ENCODE assay signal across 14 cellular contexts in genomic region chr13:73870036-73870741, GRCh38.
DNase-seq lines count a peak whose midpoint lies in the region; TF ChIP-seq lines count a peak whose summit lies in the region.
"Had no signal": no experiment of that assay in that cellular context is flagged by ENCODE, and none has a peak within 500 bp of the region (broad histone marks: within the 10 kb centered on the region; RNA-seq: fewer than 3 reads in every experiment).

No MANE protein-coding gene starts in this region.

- peak overlapping the region; percentile 37 for H3K9ac ChIP-seq in GM23248
- no peak overlapping the region for H3K9ac ChIP-seq in adipocyte (ENCODE audit: low read length)
- H3K9ac ChIP-seq in rectal smooth muscle tissue (ENCODE audit: low read length), result no peak overlapping the region

- H3K4me3 ChIP-seq in GM23248 (peak overlapping the region; percentile 46), adipocyte (ENCODE audit: low read length) (no peak overlapping the region), fibroblast of pulmonary artery (replicated peaks; ENCODE audit: low read depth, low read length) (no peak overlapping the region), rectal smooth muscle tissue (ENCODE audit: low read length) (no peak overlapping the region), prostate gland (no peak overlapping the region), tibial nerve (no peak overlapping the region)
- H3K4me3 ChIP-seq: GM12878, PC-9, testis had no signal

- TF ChIP-seq POLR2A in prostate gland (IDR thresholded peaks at IDR 0.05) (no peak), tibial nerve (IDR thresholded peaks at IDR 0.05) (no peak)

- H3K4me1 ChIP-seq in GM23248 (ENCODE audit: insufficient read depth) (peaks cover 20% of the 10 kb centered on the region), adipocyte (ENCODE audit: control insufficient read depth, insufficient read depth, low read length) (peaks cover under 1% of the 10 kb centered on the region), rectal smooth muscle tissue (ENCODE audit: control insufficient read depth, insufficient read depth, low read length) (peaks cover 8% of the 10 kb centered on the region), prostate gland (replicated peaks) (no peaks in the 10 kb centered on the region), tibial nerve (peaks cover 0 to 6% (median 0%) of the 10 kb centered on the region in 4 donors)
- H3K4me1 ChIP-seq: testis had no signal

- H3F3A ChIP-seq in GM23248 (ENCODE audit: insufficient read depth), result peaks cover 32% of the 10 kb centered on the region

- peak; percentile 44 for DNase-seq in GM23248
- DNase-seq in adipocyte (ENCODE audit: low read depth), result peak; percentile 70
- DNase-seq in fibroblast of pulmonary artery (ENCODE audit: low read depth), result peak; percentile 89
- DNase-seq in prostate gland (ENCODE audit: low spot score), result no peak
- DNase-seq in NCI-H2227 treated with DMSO at 0.1 percent for 48 hours (lab: John Stamatoyannopoulos, UW), result no peak
- no peak for DNase-seq in NOMO-1 treated with dmso at 0.1 percent for 144 hours (lab: John Stamatoyannopoulos, UW; ENCODE audit: unreplicated experiment)
- no peak for DNase-seq in tibial nerve (ENCODE audit: low spot score in 2 of 2)
- DNase-seq: activated CD4-positive, CD25-positive, alpha-beta regulatory T cell treated with anti-CD3 and anti-CD28 coated beads, Interleukin-2, amount 50 U/mL, for 72 hours; activated naive CD8-positive, alpha-beta T cell treated with anti-CD3 and anti-CD28 coated beads, Interleukin-2, amount 50 U/mL, for 24 hours; C1 segment of cervical spinal cord; PC-9 had no signal

- H3K4me2 ChIP-seq in GM23248 (ENCODE audit: unreplicated experiment), result peak overlapping the region; percentile 49
- H3K4me2 ChIP-seq: PC-9 had no signal

- intact Hi-C loops in prostate gland (cut with DNase I), result no loop called here

- no peaks in the 10 kb centered on the region for H3K36me3 ChIP-seq in GM23248 (ENCODE audit: low read depth)
- H3K36me3 ChIP-seq in adipocyte (ENCODE audit: control insufficient read depth, insufficient read depth, low read length, severe bottlenecking), result no peaks in the 10 kb centered on the region
- no peaks in the 10 kb centered on the region for H3K36me3 ChIP-seq in rectal smooth muscle tissue (ENCODE audit: control insufficient read depth, insufficient read depth, low read length)
- no peaks in the 10 kb centered on the region for H3K36me3 ChIP-seq in prostate gland
- H3K36me3 ChIP-seq in tibial nerve, result no peaks in the 10 kb centered on the region

- TF ChIP-seq CTCF in fibroblast of pulmonary artery (IDR thresholded peaks at IDR 0.05; ENCODE audit: low read length, missing control alignments) (no peak), prostate gland (IDR thresholded peaks at IDR 0.05) (no peak), tibial nerve (IDR thresholded peaks at IDR 0.05) (no peak)

- in situ Hi-C loops in GM23248 (cut with MboI), result no loop called here

- no peak for TF ChIP-seq EP300 in tibial nerve (IDR thresholded peaks at IDR 0.05)

- H3K27ac ChIP-seq in GM23248, result peak overlapping the region; percentile 69
- H3K27ac ChIP-seq in rectal smooth muscle tissue (ENCODE audit: low read depth, low read length), result peak overlapping the region; percentile 40
- H3K27ac ChIP-seq in prostate gland, result no peak overlapping the region
- no peak overlapping the region for H3K27ac ChIP-seq in tibial nerve
- H3K27ac ChIP-seq: PC-9, testis had no signal

- H3K27me3 ChIP-seq in GM23248 (replicated peaks; ENCODE audit: insufficient read depth) (no peaks in the 10 kb centered on the region), adipocyte (replicated peaks; ENCODE audit: control insufficient read depth, insufficient read depth, low read length) (no peaks in the 10 kb centered on the region), rectal smooth muscle tissue (ENCODE audit: control insufficient read depth, insufficient read depth, low read length) (no peaks in the 10 kb centered on the region), prostate gland (replicated peaks; ENCODE audit: insufficient read depth) (no peaks in the 10 kb centered on the region), tibial nerve (no peaks in the 10 kb centered on the region)
- H3K27me3 ChIP-seq: testis had no signal

- H2AFZ ChIP-seq in GM23248, result no peak overlapping the region
- H2AFZ ChIP-seq: PC-9 had no signal

- no peaks in the 10 kb centered on the region for H4K20me1 ChIP-seq in GM23248 (ENCODE audit: insufficient read depth)

- 70 to 74% methylated on average over 5 of the region's 5 CpGs for WGBS in GM23248 (ENCODE audit: low coverage in 1 of 2, low lambda C conversion rate in 2 of 2, missing lambda C conversion rate in 2 of 2), 2 experiments
- WGBS in prostate gland, result 57% methylated on average over 5 of the region's 5 CpGs
- WGBS in tibial nerve, 2 donors, result 84 to 86% methylated on average over 5 of the region's 5 CpGs

- H3K9me2 ChIP-seq in GM23248 (ENCODE audit: insufficient read depth), result no peaks in the 10 kb centered on the region

- peaks cover 28% of the 10 kb centered on the region for H3K79me2 ChIP-seq in GM23248 (ENCODE audit: insufficient read depth)

- no peaks in the 10 kb centered on the region for H3K9me3 ChIP-seq in GM23248 (ENCODE audit: low read depth)
- H3K9me3 ChIP-seq in adipocyte (ENCODE audit: control insufficient read depth, low read length), result no peaks in the 10 kb centered on the region
- H3K9me3 ChIP-seq in prostate gland, result no peaks in the 10 kb centered on the region
- no peaks in the 10 kb centered on the region for H3K9me3 ChIP-seq in tibial nerve
- H3K9me3 ChIP-seq: testis had no signal

Comparison
In these comparisons a context has a peak if more than half of its experiments do, and no peak if none do; other contexts are left out.
1. DNase-seq: peak in GM23248 (single experiment), adipocyte (single experiment) and fibroblast of pulmonary artery (single experiment); none in prostate gland (single experiment), NCI-H2227 treated with DMSO at 0.1 percent for 48 hours (single experiment), NOMO-1 treated with dmso at 0.1 percent for 144 hours (single experiment) and tibial nerve (0 of 2).
2. H3K27ac ChIP-seq: peak in GM23248 (single experiment) and rectal smooth muscle tissue (single experiment); none in prostate gland (0 of 2) and tibial nerve (0 of 4).